ENCODE assay signal across 23 cellular contexts in the genomic region with DNA sequence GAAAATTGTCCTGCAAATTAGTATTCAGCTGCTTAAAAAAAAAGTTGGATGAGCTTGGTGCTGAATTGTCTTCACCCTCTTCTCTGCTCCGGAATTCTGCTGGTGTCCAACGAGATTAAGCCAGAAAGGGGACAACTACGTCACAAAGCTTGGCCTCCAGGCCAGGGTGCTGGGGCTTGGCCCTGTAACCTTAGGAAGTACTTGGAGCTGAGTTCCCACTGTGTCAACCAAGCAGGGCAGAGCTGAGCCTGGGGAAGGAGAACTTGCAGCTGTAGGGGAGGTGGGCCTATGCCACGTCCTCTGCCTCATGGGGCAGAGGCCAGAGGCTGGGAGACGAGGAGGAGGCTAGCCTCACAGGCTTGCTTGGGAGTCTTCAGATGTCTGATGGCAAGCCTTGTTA.
"Had no signal": no experiment of that assay in that cellular context is flagged by ENCODE, and none has a peak within 500 bp of the region (broad histone marks: within the 10 kb centered on the region; RNA-seq: fewer than 3 reads in every experiment).

No MANE protein-coding gene starts in this region.

- H3K36me3 ChIP-seq: neural progenitor cell, uterus had no signal

- FAIRE-seq: frontal cortex, keratinocyte had no signal

- H3K4me3 Mint-ChIP-seq: naive B cell; nephron; neural progenitor cell; stimulated activated naive B cell treated with anti-CD40 and anti-IgM and Interleukin-4, amounts not matched to agents 10 μg/mL and 1 μg/mL and 100 μg/mL, for 72 hours; stimulated activated naive CD8-positive, alpha-beta T cell treated with anti-CD3 and anti-CD28 coated beads, Interleukin-15, Interleukin-2, amounts not matched to agents 100 ng/mL and 50 ng/mL, for 24 hours had no signal

- H3K9me3 Mint-ChIP-seq: naive B cell; nephron; neural progenitor cell; stimulated activated naive B cell treated with anti-CD40 and anti-IgM and Interleukin-4, amounts not matched to agents 10 μg/mL and 1 μg/mL and 100 μg/mL, for 72 hours; stimulated activated naive CD8-positive, alpha-beta T cell treated with anti-CD3 and anti-CD28 coated beads, Interleukin-15, Interleukin-2, amounts not matched to agents 100 ng/mL and 50 ng/mL, for 24 hours had no signal

- H3K4me3 ChIP-seq: coronary artery, mucosa of descending colon, neural progenitor cell, psoas muscle, skin epidermis, thoracic aorta, tibial nerve, upper lobe of right lung, uterus had no signal

- H3K4me2 ChIP-seq: neural progenitor cell had no signal

- DNase-seq: dermis blood vessel endothelial cell; effector memory CD4-positive, alpha-beta T cell; erythroblast; head of caudate nucleus; mucosa of descending colon; naive B cell; nucleus accumbens; psoas muscle; right cardiac atrium; stimulated activated CD4-positive, alpha-beta T cell treated with anti-CD3 and anti-CD28 coated beads, Interleukin-15, amount 100 ng/mL, for 24 hours; stimulated activated CD4-positive, alpha-beta T cell treated with anti-CD3 and anti-CD28 coated beads, Interleukin-2, amount 100 ng/mL, for 48 hours; stimulated activated naive B cell treated with anti-CD40 and anti-IgM and Interleukin-4, amounts not matched to agents 10 μg/mL and 1 μg/mL and 100 μg/mL, for 72 hours; upper lobe of right lung; uterus had no signal

- H3K9me3 ChIP-seq: mucosa of descending colon, psoas muscle, thoracic aorta, tibial nerve, upper lobe of right lung, uterus had no signal

- H3K27ac ChIP-seq: coronary artery, neural progenitor cell, psoas muscle, thoracic aorta, upper lobe of right lung, uterus had no signal

- ATAC-seq: mucosa of descending colon; psoas muscle; right cardiac atrium; stimulated activated naive B cell treated with anti-CD40 and anti-IgM and Interleukin-4, amounts not matched to agents 10 μg/mL and 1 μg/mL and 100 μg/mL, for 72 hours; upper lobe of right lung had no signal

- H3K27me3 Mint-ChIP-seq: naive B cell; stimulated activated naive B cell treated with anti-CD40 and anti-IgM and Interleukin-4, amounts not matched to agents 10 μg/mL and 1 μg/mL and 100 μg/mL, for 72 hours; stimulated activated naive CD8-positive, alpha-beta T cell treated with anti-CD3 and anti-CD28 coated beads, Interleukin-15, Interleukin-2, amounts not matched to agents 100 ng/mL and 50 ng/mL, for 24 hours had no signal

- H3K27ac Mint-ChIP-seq: stimulated activated naive B cell treated with anti-CD40 and anti-IgM and Interleukin-4, amounts not matched to agents 10 μg/mL and 1 μg/mL and 100 μg/mL, for 72 hours; stimulated activated naive CD8-positive, alpha-beta T cell treated with anti-CD3 and anti-CD28 coated beads, Interleukin-15, Interleukin-2, amounts not matched to agents 100 ng/mL and 50 ng/mL, for 24 hours had no signal

- H3K4me1 ChIP-seq: neural progenitor cell, uterus had no signal
